In genomic region chr19:11155373-11156120, GRCh38 we compare ENCODE assay signal across 8 cellular contexts. TPM values are rescaled to one million over a fixed set of nuclear protein-coding genes. Genes with fewer than 3 reads are reported as not detected.
DNase-seq lines count a peak whose midpoint lies in the region; ATAC-seq and TF ChIP-seq lines count a peak whose summit lies in the region.

TSS of gene SPC24 (minus strand) at chr19:11155782. CDS start at chr19:11155776, 6 bp downstream.

- no peak for TF ChIP-seq CTCF in left lung (IDR thresholded peaks at IDR 0.05)

- H3K36me3 ChIP-seq in left lung = no peaks in the 10 kb centered on the region

- H3K27ac ChIP-seq in left lung = peak within 1 kb of the TSS; percentile 70 to 77

- intact Hi-C loops in left lung (cut with DNase I) = no loop called here

- ATAC-seq in GM19372 (IDR thresholded peaks at IDR 0.05; ENCODE audit: low read depth, unreplicated experiment) (peak; percentile 99), HG03558 (IDR thresholded peaks at IDR 0.05; ENCODE audit: extremely low read depth, unreplicated experiment) (peak; percentile 89), left lung (peak; percentile 95)

- H3K4me1 ChIP-seq in left lung = peaks cover 14 to 50% of the 10 kb centered on the region in 2 donors

- H3K27me3 ChIP-seq in left lung = no peaks in the 10 kb centered on the region

- peaks cover 0 to under 1% of the 10 kb centered on the region in 2 donors for H3K9me3 ChIP-seq in left lung

- DNase-seq in C1 segment of cervical spinal cord (lab: John Stamatoyannopoulos, UW) (peak; percentile 55 to 98 (median 92)), NCI-H748 treated with DMSO at 0.1 percent for 48 hours (lab: John Stamatoyannopoulos, UW) (peak; percentile 93), dermis blood vessel endothelial cell (peak; percentile 99), left lung (peak; percentile 95 to 97)
- peak; percentile 77 to 91 for DNase-seq in activated CD4-positive, alpha-beta T cell treated with anti-CD3 and anti-CD28 coated beads, Interleukin-2, amount 50 U/mL, for 24 hours (ENCODE audit: low read depth in 1 of 2, low spot score in 1 of 2)
- DNase-seq in stimulated activated CD4-positive, alpha-beta T cell treated with anti-CD3 and anti-CD28 coated beads, Interleukin-2, amount 100 ng/mL, for 48 hours = peak; percentile 85

- peak within 1 kb of the TSS; percentile 59 to 63 for H3K4me3 ChIP-seq in left lung

RNA-seq across cellular contexts. Expression of gene SPC24, which starts in this region (rescaled TPM):
- 23.1 and 88.9 TPM in 2 replicates for total RNA-seq in dermis blood vessel endothelial cell
- 10 to 100 TPM in 1 of 2 donors, 1 to 10 TPM in 1; 5.4 to 12.1 TPM for total RNA-seq in left lung

Comparison
In these comparisons a context has a peak if more than half of its experiments do, and no peak if none do; other contexts are left out.
1. Peak in every context shown above with its lines: DNase-seq, ATAC-seq, H3K4me3 ChIP-seq and H3K27ac ChIP-seq.